Comparison of ENCODE assay signal across 25 cellular contexts in genomic region chr5:168056499-168057182, GRCh38.
"Had no signal": no experiment of that assay in that cellular context is flagged by ENCODE, and none has a peak within 500 bp of the region (broad histone marks: within the 10 kb centered on the region; RNA-seq: fewer than 3 reads in every experiment).

No MANE protein-coding gene starts in this region.

- H3K36me3 ChIP-seq: colonic mucosa, esophagus muscularis mucosa, gastrocnemius medialis, lower lobe of right lung had no signal

- DNase-seq: colonic mucosa; cortex of kidney; effector CD8-positive, alpha-beta T cell; effector memory CD8-positive, alpha-beta T cell; endodermal cell; foreskin melanocyte; gastrocnemius medialis; glutamatergic neuron; head of caudate nucleus; hypothalamus; immature natural killer cell; islet precursor cell; kidney; kidney glomerular epithelial cell; left colon; lower lobe of right lung; mesendoderm; mucosa of descending colon; naive B cell; naive thymus-derived CD8-positive, alpha-beta T cell had no signal

- H3K4me3 ChIP-seq: colonic mucosa, esophagus muscularis mucosa, gastrocnemius medialis, hepatocyte, lower lobe of right lung, mucosa of descending colon had no signal

- H3K4me3 Mint-ChIP-seq: dendritic cell treated with granulocyte-macrophage colony-stimulating factor and Interleukin-4, amounts not matched to agents 40 ng/mL and 50 ng/mL, for 4 days; effector memory CD8-positive, alpha-beta T cell; endodermal cell; immature natural killer cell; memory B cell; naive B cell; naive thymus-derived CD8-positive, alpha-beta T cell had no signal

- H3K27me3 Mint-ChIP-seq: dendritic cell treated with granulocyte-macrophage colony-stimulating factor and Interleukin-4, amounts not matched to agents 40 ng/mL and 50 ng/mL, for 4 days; effector memory CD8-positive, alpha-beta T cell; memory B cell; naive B cell; naive thymus-derived CD8-positive, alpha-beta T cell had no signal

- ATAC-seq: effector memory CD8-positive, alpha-beta T cell; gastrocnemius medialis; left colon; lower lobe of right lung; mucosa of descending colon; naive thymus-derived CD8-positive, alpha-beta T cell had no signal

- H3K9me3 ChIP-seq: colonic mucosa, esophagus muscularis mucosa, gastrocnemius medialis, lower lobe of right lung had no signal

- H3K4me1 Mint-ChIP-seq: endodermal cell; immature natural killer cell; memory B cell; naive B cell; naive thymus-derived CD8-positive, alpha-beta T cell had no signal

- FAIRE-seq: endometrium, kidney had no signal

- H3K27ac ChIP-seq: colonic mucosa, esophagus muscularis mucosa, gastrocnemius medialis, hepatocyte, lower lobe of right lung had no signal

- H3K27me3 ChIP-seq: colonic mucosa, esophagus muscularis mucosa, gastrocnemius medialis, hepatocyte had no signal

- H3K4me1 ChIP-seq: colonic mucosa, esophagus muscularis mucosa, gastrocnemius medialis, lower lobe of right lung had no signal

- H3K27ac Mint-ChIP-seq: dendritic cell treated with granulocyte-macrophage colony-stimulating factor and Interleukin-4, amounts not matched to agents 40 ng/mL and 50 ng/mL, for 4 days; effector memory CD8-positive, alpha-beta T cell; endodermal cell; immature natural killer cell; memory B cell; naive B cell; naive thymus-derived CD8-positive, alpha-beta T cell had no signal

- H3K36me3 Mint-ChIP-seq: immature natural killer cell, memory B cell, naive B cell had no signal
